ENCODE assay signal across 21 cellular contexts in genomic region chr6:124482071-124482491, GRCh38.
"Had no signal": no experiment of that assay in that cellular context is flagged by ENCODE, and none has a peak within 500 bp of the region (broad histone marks: within the 10 kb centered on the region; RNA-seq: fewer than 3 reads in every experiment).

No MANE protein-coding gene starts in this region.

- H3K4me3 Mint-ChIP-seq: naive thymus-derived CD4-positive, alpha-beta T cell; nephron progenitor cell; stimulated activated effector memory CD8-positive, alpha-beta T cell treated with anti-CD3 and anti-CD28 coated beads, Interleukin-12 subunit alpha, Interleukin-12 subunit beta, amount 100 ng/mL, for 72 hours; type B pancreatic cell had no signal

- H3K4me3 ChIP-seq: colonic mucosa, esophagus squamous epithelium, gastroesophageal sphincter, lung, right atrium auricular region, suprapubic skin, thyroid gland had no signal

- H3K27me3 Mint-ChIP-seq: naive thymus-derived CD4-positive, alpha-beta T cell; type B pancreatic cell had no signal

- DNase-seq: colonic mucosa; dermis blood vessel endothelial cell; esophagus squamous epithelium; foreskin fibroblast; glutamatergic neuron; kidney; left cardiac atrium; left ventricle myocardium superior; mesenchymal stem cell; naive thymus-derived CD4-positive, alpha-beta T cell; nephron progenitor cell; stimulated activated CD4-positive, alpha-beta T cell treated with anti-CD3 and anti-CD28 coated beads, Interleukin-4, amount 100 ng/mL, for 1 hour; stimulated activated CD8-positive, alpha-beta memory T cell treated with anti-CD3 and anti-CD28 coated beads, Interleukin-4, amount 100 ng/mL, for 48 hours; stimulated activated naive CD8-positive, alpha-beta T cell treated with anti-CD3 and anti-CD28 coated beads, Interleukin-15, Interleukin-2, amounts not matched to agents 100 U/mL and 50 U/mL, for 24 hours; thyroid gland had no signal

- H3K9me3 Mint-ChIP-seq: nephron progenitor cell, type B pancreatic cell had no signal

- ATAC-seq: gastroesophageal sphincter; left cardiac atrium; left ventricle myocardium superior; naive thymus-derived CD4-positive, alpha-beta T cell; stimulated activated effector memory CD8-positive, alpha-beta T cell treated with anti-CD3 and anti-CD28 coated beads, Interleukin-12 subunit alpha, Interleukin-12 subunit beta, amount 100 ng/mL, for 72 hours; stimulated activated naive CD8-positive, alpha-beta T cell treated with anti-CD3 and anti-CD28 coated beads, Interleukin-15, Interleukin-2, amounts not matched to agents 100 U/mL and 50 U/mL, for 24 hours had no signal

- H3K36me3 ChIP-seq: colonic mucosa, esophagus squamous epithelium, gastroesophageal sphincter, right atrium auricular region, suprapubic skin, thyroid gland had no signal

- H3K27me3 ChIP-seq: colonic mucosa, esophagus squamous epithelium, gastroesophageal sphincter, right atrium auricular region, suprapubic skin, thyroid gland had no signal

- H3K27ac Mint-ChIP-seq: naive thymus-derived CD4-positive, alpha-beta T cell; nephron progenitor cell; stimulated activated effector memory CD8-positive, alpha-beta T cell treated with anti-CD3 and anti-CD28 coated beads, Interleukin-12 subunit alpha, Interleukin-12 subunit beta, amount 100 ng/mL, for 72 hours; type B pancreatic cell had no signal

- H3K4me1 ChIP-seq: colonic mucosa, esophagus squamous epithelium, gastroesophageal sphincter, right atrium auricular region, suprapubic skin had no signal

- H3K27ac ChIP-seq: colonic mucosa, esophagus squamous epithelium, gastroesophageal sphincter, right atrium auricular region, suprapubic skin, thyroid gland had no signal

- H3K9me3 ChIP-seq: colonic mucosa, esophagus squamous epithelium, gastroesophageal sphincter, right atrium auricular region, suprapubic skin, thyroid gland had no signal

- H3K36me3 Mint-ChIP-seq: naive thymus-derived CD4-positive, alpha-beta T cell; stimulated activated effector memory CD8-positive, alpha-beta T cell treated with anti-CD3 and anti-CD28 coated beads, Interleukin-12 subunit alpha, Interleukin-12 subunit beta, amount 100 ng/mL, for 72 hours; type B pancreatic cell had no signal

- H3K4me1 Mint-ChIP-seq: naive thymus-derived CD4-positive, alpha-beta T cell; nephron progenitor cell; stimulated activated effector memory CD8-positive, alpha-beta T cell treated with anti-CD3 and anti-CD28 coated beads, Interleukin-12 subunit alpha, Interleukin-12 subunit beta, amount 100 ng/mL, for 72 hours had no signal
